Comparison of ENCODE assay signal across 21 cellular contexts in genomic region chr19:48928164-48929005, GRCh38. TPM values are rescaled to one million over a fixed set of nuclear protein-coding genes. Genes with fewer than 3 reads are reported as not detected.
DNase-seq lines count a peak whose midpoint lies in the region; ATAC-seq and TF ChIP-seq lines count a peak whose summit lies in the region.
"Had no signal": no experiment of that assay in that cellular context is flagged by ENCODE, and none has a peak within 500 bp of the region (broad histone marks: within the 10 kb centered on the region; RNA-seq: fewer than 3 reads in every experiment).

No MANE protein-coding gene starts in this region.

- H3K4me1 Mint-ChIP-seq in stimulated activated naive CD8-positive, alpha-beta T cell treated with anti-CD3 and anti-CD28 coated beads, Interleukin-15, amount 100 ng/mL, for 72 hours = peaks cover 14% of the 10 kb centered on the region

- ATAC-seq in left colon = peak; percentile 9
- ATAC-seq in stimulated activated naive CD8-positive, alpha-beta T cell treated with anti-CD3 and anti-CD28 coated beads, Interleukin-15, amount 100 ng/mL, for 72 hours = no peak
- ATAC-seq in stimulated activated naive CD8-positive, alpha-beta T cell treated with anti-CD3 and anti-CD28 coated beads, Interleukin-15, Interleukin-2, amounts not matched to agents 100 U/mL and 50 U/mL, for 24 hours = no peak
- ATAC-seq: activated naive CD4-positive, alpha-beta T cell treated with anti-CD3 and anti-CD28 coated beads, Interleukin-2, amount 50 U/mL, for 72 hours; activated T-cell treated with anti-CD3 and anti-CD28 coated beads, Interleukin-2, amount 50 U/mL, for 4 hours; stimulated activated naive B cell treated with anti-CD40 and anti-IgM and Interleukin-4, amounts not matched to agents 10 μg/mL and 1 μg/mL and 100 μg/mL, for 72 hours had no signal

- TF ChIP-seq CTCF in epithelial cell of esophagus (IDR thresholded peaks at IDR 0.05; ENCODE audit: insufficient read depth, low read depth, low read length, missing control alignments) = no peak

- H3K9me3 Mint-ChIP-seq in stimulated activated naive CD8-positive, alpha-beta T cell treated with anti-CD3 and anti-CD28 coated beads, Interleukin-15, amount 100 ng/mL, for 72 hours = no peaks in the 10 kb centered on the region
- H3K9me3 Mint-ChIP-seq: activated naive CD4-positive, alpha-beta T cell treated with anti-CD3 and anti-CD28 coated beads, Interleukin-2, amount 50 U/mL, for 72 hours; activated T-cell treated with anti-CD3 and anti-CD28 coated beads, Interleukin-2, amount 50 U/mL, for 4 hours; stimulated activated naive B cell treated with anti-CD40 and anti-IgM and Interleukin-4, amounts not matched to agents 10 μg/mL and 1 μg/mL and 100 μg/mL, for 72 hours had no signal

- no peaks in the 10 kb centered on the region for H3K27me3 Mint-ChIP-seq in stimulated activated naive CD8-positive, alpha-beta T cell treated with anti-CD3 and anti-CD28 coated beads, Interleukin-15, amount 100 ng/mL, for 72 hours

- DNase-seq in NCI-H2196 (lab: John Stamatoyannopoulos, UW; ENCODE audit: unreplicated experiment) (peak; percentile 41), NCI-H2196 treated with DMSO at 0.1 percent for 48 hours (lab: John Stamatoyannopoulos, UW; ENCODE audit: unreplicated experiment) (no peak), epithelial cell of esophagus (ENCODE audit: low read depth) (peak; percentile 60), left colon (no peak), AML-193 (lab: John Stamatoyannopoulos, UW) (no peak)
- no peak for DNase-seq in stimulated activated naive CD8-positive, alpha-beta T cell treated with anti-CD3 and anti-CD28 coated beads, Interleukin-15, amount 100 ng/mL, for 72 hours
- no peak for DNase-seq in stimulated activated naive CD8-positive, alpha-beta T cell treated with anti-CD3 and anti-CD28 coated beads, Interleukin-15, Interleukin-2, amounts not matched to agents 100 U/mL and 50 U/mL, for 24 hours
- no peak for DNase-seq in stimulated activated CD4-positive, alpha-beta T cell treated with anti-CD3 and anti-CD28 coated beads, Interleukin-4, amount 100 ng/mL, for 1 hour
- DNase-seq: activated CD4-positive, CD25-positive, alpha-beta regulatory T cell treated with anti-CD3 and anti-CD28 coated beads, Interleukin-2, amount 50 U/mL, for 72 hours; activated T-cell treated with anti-CD3 and anti-CD28 coated beads, Interleukin-2, amount 50 U/mL, for 4 hours; NCI-H1694 treated with DMSO at 0.1 percent for 48 hours; occipital lobe; right lobe of liver; stimulated activated naive B cell treated with anti-CD40 and anti-IgM and Interleukin-4, amounts not matched to agents 10 μg/mL and 1 μg/mL and 100 μg/mL, for 72 hours; transverse colon had no signal

- peak overlapping the region in 1 of 2 donors; percentile 19 for H3K27ac Mint-ChIP-seq in stimulated activated naive CD8-positive, alpha-beta T cell treated with anti-CD3 and anti-CD28 coated beads, Interleukin-15, amount 100 ng/mL, for 72 hours
- H3K27ac Mint-ChIP-seq: activated naive CD4-positive, alpha-beta T cell treated with anti-CD3 and anti-CD28 coated beads, Interleukin-2, amount 50 U/mL, for 72 hours; stimulated activated naive B cell treated with anti-CD40 and anti-IgM and Interleukin-4, amounts not matched to agents 10 μg/mL and 1 μg/mL and 100 μg/mL, for 72 hours had no signal

- no peak overlapping the region for H3K4me3 Mint-ChIP-seq in stimulated activated naive CD8-positive, alpha-beta T cell treated with anti-CD3 and anti-CD28 coated beads, Interleukin-15, amount 100 ng/mL, for 72 hours
- H3K4me3 Mint-ChIP-seq: activated T-cell treated with anti-CD3 and anti-CD28 coated beads, Interleukin-2, amount 50 U/mL, for 4 hours; stimulated activated naive B cell treated with anti-CD40 and anti-IgM and Interleukin-4, amounts not matched to agents 10 μg/mL and 1 μg/mL and 100 μg/mL, for 72 hours had no signal

- intact Hi-C loops in left colon (cut with DNase I, micrococcal nuclease) = no loop called here

- no peak overlapping the region for H3K4me3 ChIP-seq in epithelial cell of esophagus (ENCODE audit: low read length)
- H3K4me3 ChIP-seq: BLaER1, right lobe of liver, transverse colon had no signal

RNA-seq across cellular contexts. Expression of gene DHDH, which starts 5.1 kb away (rescaled TPM):
- under 1 TPM in 1 of 2 donors, not detected in 1; 0.56 TPM for total RNA-seq in left colon
- total RNA-seq: A172; activated T-cell treated with anti-CD3 and anti-CD28 coated beads, Interleukin-2, amount 50 U/mL, for 4 hours; glomerular endothelial cell; lower leg skin; occipital lobe had no signal

RNA-seq across cellular contexts. Expression of gene BAX, which starts 26.3 kb away (rescaled TPM):
- 100 to 1,000 TPM; 128 to 174 TPM for total RNA-seq in left colon

RNA-seq across cellular contexts. Expression of gene NUCB1, which starts 28.3 kb away (rescaled TPM):
- 100 to 1,000 TPM; 207 to 210 TPM for total RNA-seq in left colon

RNA-seq across cellular contexts. Expression of gene TULP2, which starts 29.8 kb away (rescaled TPM):
- total RNA-seq in left colon = not detected
- total RNA-seq: A172, glomerular endothelial cell, H4, lower leg skin, occipital lobe, right lobe of liver, transverse colon had no signal

RNA-seq across cellular contexts. Expression of gene FTL, which starts 36.7 kb away (rescaled TPM):
- 1,000 to 10,000 TPM in 1 of 2 donors, 100 to 1,000 TPM in 1; 931 to 1,901 TPM for total RNA-seq in left colon

Comparison
In these comparisons a context has a peak if more than half of its experiments do, and no peak if none do; other contexts are left out.
1. DNase-seq: peak in NCI-H2196 (single experiment) and epithelial cell of esophagus (single experiment); none in NCI-H2196 treated with DMSO at 0.1 percent for 48 hours (single experiment), left colon (0 of 2), stimulated activated naive CD8-positive, alpha-beta T cell treated with anti-CD3 and anti-CD28 coated beads, Interleukin-15, amount 100 ng/mL, for 72 hours (0 of 2), AML-193 (0 of 2), stimulated activated naive CD8-positive, alpha-beta T cell treated with anti-CD3 and anti-CD28 coated beads, Interleukin-15, Interleukin-2, amounts not matched to agents 100 U/mL and 50 U/mL, for 24 hours (single experiment) and stimulated activated CD4-positive, alpha-beta T cell treated with anti-CD3 and anti-CD28 coated beads, Interleukin-4, amount 100 ng/mL, for 1 hour (single experiment).